ENCODE assay signal across 10 cellular contexts in the genomic region with DNA sequence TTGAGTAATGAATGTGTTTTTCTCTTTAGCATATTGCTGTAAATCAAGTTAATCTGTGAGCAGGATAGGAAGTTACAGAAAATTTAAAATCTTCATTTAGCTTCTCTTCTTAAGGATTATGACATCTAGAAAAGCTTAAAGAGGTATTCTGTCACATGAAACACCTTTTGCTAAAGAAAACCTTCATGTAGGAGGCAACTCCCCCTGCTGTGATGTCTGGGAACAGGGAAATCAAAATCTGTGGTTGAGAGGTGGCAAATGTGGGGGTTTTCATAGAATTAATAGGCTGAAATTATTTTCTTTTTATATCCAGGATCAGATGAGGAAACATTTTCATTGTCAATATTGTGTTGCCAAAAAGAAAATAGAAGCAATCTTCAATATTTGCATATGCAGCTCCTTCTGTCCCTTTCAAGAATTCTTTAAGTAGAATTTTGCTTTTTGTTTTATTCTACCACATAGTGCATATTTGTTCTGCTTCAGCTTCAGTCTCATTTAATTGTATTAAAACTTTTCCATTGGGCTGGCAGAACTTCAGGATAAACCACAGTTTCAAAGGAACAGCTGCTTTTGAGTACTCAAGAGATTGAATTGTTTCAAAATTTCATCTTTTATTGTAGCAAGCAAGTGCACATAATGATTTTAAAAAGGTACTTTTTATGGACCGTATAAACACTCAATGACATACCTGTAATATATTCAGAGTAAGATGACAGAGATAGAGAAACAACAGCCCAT.
DNase-seq lines count a peak whose midpoint lies in the region; ATAC-seq and TF ChIP-seq lines count a peak whose summit lies in the region.
"Had no signal": no experiment of that assay in that cellular context is flagged by ENCODE, and none has a peak within 500 bp of the region (broad histone marks: within the 10 kb centered on the region; RNA-seq: fewer than 3 reads in every experiment).

No MANE protein-coding gene starts in this region.

- TF ChIP-seq CTCF in PC-3 (conservative IDR thresholded peaks at IDR 0.05; ENCODE audit: low read depth, low read length) (peak; percentile 77), epithelial cell of esophagus (IDR thresholded peaks at IDR 0.05; ENCODE audit: insufficient read depth, low read depth, low read length, missing control alignments) (peak; percentile 67), osteoblast (IDR thresholded peaks at IDR 0.05; ENCODE audit: extremely low read depth, low read depth, low read length) (peak; percentile 25), tibial artery (IDR thresholded peaks at IDR 0.05) (peak in 1 of 2 experiments; percentile 19)

- H3K4me3 ChIP-seq in PC-3 (ENCODE audit: low read length) (no peak overlapping the region), epithelial cell of esophagus (ENCODE audit: low read length) (no peak overlapping the region), osteoblast (ENCODE audit: insufficient read depth, low read length) (no peak overlapping the region), tibial artery (no peak overlapping the region)
- H3K4me3 ChIP-seq: thoracic aorta had no signal

- peaks cover 35% of the 10 kb centered on the region for H3K4me1 Mint-ChIP-seq in activated CD4-positive, alpha-beta T cell treated with anti-CD3 and anti-CD28 coated beads, Interleukin-2, amount 10 ng/mL, durations not matched to agents 24 days and 14 days

- H3K36me3 ChIP-seq in PC-3 (ENCODE audit: low read depth, low read length) = no peaks in the 10 kb centered on the region
- no peaks in the 10 kb centered on the region for H3K36me3 ChIP-seq in osteoblast (ENCODE audit: insufficient read depth, low read length)
- no peaks in the 10 kb centered on the region for H3K36me3 ChIP-seq in tibial artery
- H3K36me3 ChIP-seq: thoracic aorta had no signal

- no TSS peak for BruUV-seq in PC-3 (replicated peaks; lab: Mats Ljungman, UMichigan)

- CTCF ChIA-PET in PC-3 (lab: Charles Lee) = interaction anchor here (0.6 to 2.1 kb wide), 13 partner anchors 57 to 689 kb away, joined by 3 to 18 read pairs (median 4); no protein-coding TSS in a partner anchor

- H3K36me3 Mint-ChIP-seq in activated CD4-positive, alpha-beta T cell treated with anti-CD3 and anti-CD28 coated beads, Interleukin-2, amount 10 ng/mL, durations not matched to agents 24 days and 14 days (ENCODE audit: low read depth) = no peaks in the 10 kb centered on the region

- DNase-seq in activated CD4-positive, alpha-beta T cell treated with anti-CD3 and anti-CD28 coated beads, Interleukin-2, amount 10 ng/mL, durations not matched to agents 24 days and 14 days = peak; percentile 65
- DNase-seq in activated CD4-positive, alpha-beta T cell treated with anti-CD3 and anti-CD28 coated beads for 1 hour = no peak
- peak; percentile 57 for DNase-seq in PC-3
- peak; percentile 54 for DNase-seq in epithelial cell of esophagus (ENCODE audit: low read depth)
- no peak for DNase-seq in osteoblast (ENCODE audit: insufficient read length, low spot score, missing footprints)
- no peak for DNase-seq in GM03348 (ENCODE audit: low spot score)
- DNase-seq in tibial artery = no peak
- DNase-seq: activated CD4-positive, alpha-beta T cell treated with anti-CD3 and anti-CD28 coated beads for 48 hours had no signal

- H3K79me2 ChIP-seq in PC-3 (ENCODE audit: low read length) = no peaks in the 10 kb centered on the region
- no peaks in the 10 kb centered on the region for H3K79me2 ChIP-seq in osteoblast (ENCODE audit: insufficient read depth, low read length)

- no peak overlapping the region for H3K27ac Mint-ChIP-seq in activated CD4-positive, alpha-beta T cell treated with anti-CD3 and anti-CD28 coated beads, Interleukin-2, amount 10 ng/mL, durations not matched to agents 24 days and 14 days

- intact Hi-C loops in activated CD4-positive, alpha-beta T cell treated with anti-CD3 and anti-CD28 coated beads, Interleukin-2, amount 10 ng/mL, durations not matched to agents 24 days and 14 days (cut with micrococcal nuclease) = loop anchor here (2.0 kb wide), 2 partner anchors 124 to 248 kb away; no protein-coding TSS in a partner anchor
- intact Hi-C loops in PC-3 (cut with micrococcal nuclease) (loop anchor here (1.0 to 5.0 kb wide), 6 partner anchors 149 to 636 kb away; no protein-coding TSS in a partner anchor), tibial artery (cut with DNase I; ENCODE audit: low total_unique reads) (no loop called here)

- H3K9ac ChIP-seq in PC-3 (ENCODE audit: low read length) = no peak overlapping the region

- H3K4me2 ChIP-seq in PC-3 (ENCODE audit: low read length) (peak overlapping the region; percentile 34), osteoblast (ENCODE audit: insufficient read depth, low read length) (no peak overlapping the region)

- no peaks in the 10 kb centered on the region for H3F3A ChIP-seq in PC-3 (ENCODE audit: low read length, unreplicated experiment)

- H3K4me3 Mint-ChIP-seq in activated CD4-positive, alpha-beta T cell treated with anti-CD3 and anti-CD28 coated beads, Interleukin-2, amount 10 ng/mL, durations not matched to agents 24 days and 14 days = no peak overlapping the region

- H3K27me3 Mint-ChIP-seq in activated CD4-positive, alpha-beta T cell treated with anti-CD3 and anti-CD28 coated beads, Interleukin-2, amount 10 ng/mL, durations not matched to agents 24 days and 14 days = no peaks in the 10 kb centered on the region

- H4K20me1 ChIP-seq in PC-3 (ENCODE audit: low read length) (no peaks in the 10 kb centered on the region), osteoblast (ENCODE audit: insufficient read depth, low read length) (no peaks in the 10 kb centered on the region)

- H3K9me3 Mint-ChIP-seq in activated CD4-positive, alpha-beta T cell treated with anti-CD3 and anti-CD28 coated beads, Interleukin-2, amount 10 ng/mL, durations not matched to agents 24 days and 14 days = no peaks in the 10 kb centered on the region

- no peak overlapping the region for H3K27ac ChIP-seq in PC-3 (ENCODE audit: low read length)
- no peak overlapping the region for H3K27ac ChIP-seq in osteoblast (ENCODE audit: low read depth, low read length)
- no peak overlapping the region for H3K27ac ChIP-seq in tibial artery
- H3K27ac ChIP-seq: thoracic aorta had no signal

- no peak overlapping the region for H2AFZ ChIP-seq in PC-3 (ENCODE audit: low read length)
- no peak overlapping the region for H2AFZ ChIP-seq in osteoblast (ENCODE audit: low read length)

- POLR2A ChIA-PET in PC-3 (lab: Charles Lee; ENCODE audit: unreplicated experiment) = interaction anchor here (0.6 to 1.2 kb wide), 4 partner anchors 129 to 668 kb away, joined by 3 to 5 read pairs (median 3); no protein-coding TSS in a partner anchor

- peaks cover 41% of the 10 kb centered on the region for H3K4me1 ChIP-seq in PC-3 (ENCODE audit: insufficient read depth, low read length)
- peaks cover 26% of the 10 kb centered on the region for H3K4me1 ChIP-seq in osteoblast (ENCODE audit: insufficient read depth, low read length)
- H3K4me1 ChIP-seq in tibial artery = peaks cover 0 to 12% (median 3%) of the 10 kb centered on the region in 4 donors

- no peaks in the 10 kb centered on the region for H3K9me2 ChIP-seq in PC-3 (replicated peaks; ENCODE audit: low read length)

- ATAC-seq in PC-3 = peak; percentile 38; the same call in 1 of the 2 replicates
- no peak for ATAC-seq in GM19452 (IDR thresholded peaks at IDR 0.05; ENCODE audit: unreplicated experiment)

- H3K27me3 ChIP-seq in PC-3 (ENCODE audit: low read length) (no peaks in the 10 kb centered on the region), osteoblast (ENCODE audit: insufficient read depth, low read length) (no peaks in the 10 kb centered on the region), tibial artery (no peaks in the 10 kb centered on the region)

- H3K9me3 ChIP-seq in PC-3 (ENCODE audit: low read length) (no peaks in the 10 kb centered on the region), osteoblast (ENCODE audit: low read depth, low read length) (no peaks in the 10 kb centered on the region), tibial artery (no peaks in the 10 kb centered on the region)
- H3K9me3 ChIP-seq: thoracic aorta had no signal

Comparison
In these comparisons a context has a peak if more than half of its experiments do, and no peak if none do; other contexts are left out.
1. DNase-seq: peak in activated CD4-positive, alpha-beta T cell treated with anti-CD3 and anti-CD28 coated beads, Interleukin-2, amount 10 ng/mL, durations not matched to agents 24 days and 14 days (single experiment), PC-3 (single experiment) and epithelial cell of esophagus (single experiment); none in activated CD4-positive, alpha-beta T cell treated with anti-CD3 and anti-CD28 coated beads for 1 hour (single experiment), osteoblast (single experiment), GM03348 (single experiment) and tibial artery (0 of 2).